11 cellular contexts compared by ENCODE assay signal in genomic region chr5:77871016-77871415, GRCh38.
"Had no signal": no experiment of that assay in that cellular context is flagged by ENCODE, and none has a peak within 500 bp of the region (broad histone marks: within the 10 kb centered on the region; RNA-seq: fewer than 3 reads in every experiment).

No MANE protein-coding gene starts in this region.

- FAIRE-seq: H1, H54 had no signal

- DNase-seq: GM23248, GOT3, H7, H9, HCEC 1CT, HFFc6 had no signal

- ATAC-seq: HCT116 had no signal

- H3K9me3 ChIP-seq: HAP-1 had no signal

- H3K36me3 ChIP-seq: HAP-1 had no signal

- H3K4me3 ChIP-seq: GM23248, GM23338, HAP-1 had no signal

- H3K27ac ChIP-seq: GM23248 had no signal
